ENCODE assay signal across 7 cellular contexts in genomic region chr7:2843191-2843685, GRCh38. TPM values are rescaled to one million over a fixed set of nuclear protein-coding genes. Genes with fewer than 3 reads are reported as not detected.
DNase-seq lines count a peak whose midpoint lies in the region; ATAC-seq and TF ChIP-seq lines count a peak whose summit lies in the region.

No MANE protein-coding gene starts in this region.

- H3K27ac Mint-ChIP-seq in activated CD8-positive, alpha-beta T cell treated with anti-CD3 and anti-CD28 coated beads for 36 hours, result peak overlapping the region; percentile 47
- H3K27ac Mint-ChIP-seq in stimulated activated memory B cell treated with anti-CD40 and anti-IgM and Interleukin-4, amounts not matched to agents 10 μg/mL and 1 μg/mL and 100 μg/mL, for 72 hours, result peak overlapping the region; percentile 86

- H3K36me3 ChIP-seq in HEK293 (ENCODE audit: control insufficient read depth in 2 of 2, insufficient read depth in 1 of 2, low read length in 2 of 2) (peaks cover 3 to 20% of the 10 kb centered on the region in 2 experiments; a peak in 2 of 3 replicates), iPS DF 6.9 (ENCODE audit: control insufficient read depth, insufficient read depth, low read length) (no peaks in the 10 kb centered on the region)

- no CpG with 5 or more reads among the region's 15 CpGs for WGBS in iPS DF 6.9 (ENCODE audit: insufficient coverage, insufficient read length)

- H3K4me3 Mint-ChIP-seq in activated CD8-positive, alpha-beta T cell treated with anti-CD3 and anti-CD28 coated beads for 36 hours, result peak overlapping the region; percentile 75
- H3K4me3 Mint-ChIP-seq in stimulated activated memory B cell treated with anti-CD40 and anti-IgM and Interleukin-4, amounts not matched to agents 10 μg/mL and 1 μg/mL and 100 μg/mL, for 72 hours, result peak overlapping the region; percentile 91

- H3K4me1 Mint-ChIP-seq in activated CD8-positive, alpha-beta T cell treated with anti-CD3 and anti-CD28 coated beads for 36 hours (ENCODE audit: low read depth), result peaks cover 25% of the 10 kb centered on the region
- peaks cover 62% of the 10 kb centered on the region for H3K4me1 Mint-ChIP-seq in stimulated activated memory B cell treated with anti-CD40 and anti-IgM and Interleukin-4, amounts not matched to agents 10 μg/mL and 1 μg/mL and 100 μg/mL, for 72 hours

- H3K9me3 ChIP-seq in HEK293 (ENCODE audit: control insufficient read depth, insufficient read depth, low read depth, low read length) (no peaks in the 10 kb centered on the region), iPS DF 6.9 (ENCODE audit: control insufficient read depth, insufficient read depth, low read length) (no peaks in the 10 kb centered on the region)

- POLR2A ChIA-PET in HEK293 (lab: Yijun Ruan, JAX), result no interaction called here
- POLR2A ChIA-PET in activated CD8-positive, alpha-beta T cell treated with anti-CD3 and anti-CD28 coated beads for 36 hours (lab: Charles Lee), result interaction anchor here (0.6 to 1.4 kb wide), 3 partner anchors 10 to 17 kb away, joined by 3 to 4 read pairs (median 4); no protein-coding TSS in a partner anchor

- H3K4me1 ChIP-seq in HEK293 (ENCODE audit: control insufficient read depth, insufficient read depth, low read length), result no peaks in the 10 kb centered on the region
- H3K4me1 ChIP-seq in iPS DF 6.9 (ENCODE audit: control insufficient read depth, insufficient read depth, low read length), result no peaks in the 10 kb centered on the region; the same call in 1 of the 2 replicates

- H3K36me3 Mint-ChIP-seq in activated CD8-positive, alpha-beta T cell treated with anti-CD3 and anti-CD28 coated beads for 36 hours (ENCODE audit: low read depth), result peaks cover 13% of the 10 kb centered on the region
- H3K36me3 Mint-ChIP-seq in stimulated activated memory B cell treated with anti-CD40 and anti-IgM and Interleukin-4, amounts not matched to agents 10 μg/mL and 1 μg/mL and 100 μg/mL, for 72 hours, result peaks cover 39% of the 10 kb centered on the region

- no peak for ATAC-seq in activated CD8-positive, alpha-beta T cell treated with anti-CD3 and anti-CD28 coated beads for 36 hours
- no peak for ATAC-seq in stimulated activated memory B cell treated with anti-CD40 and anti-IgM and Interleukin-4, amounts not matched to agents 10 μg/mL and 1 μg/mL and 100 μg/mL, for 72 hours

- H3K9me3 Mint-ChIP-seq in activated CD8-positive, alpha-beta T cell treated with anti-CD3 and anti-CD28 coated beads for 36 hours, result peaks cover 2% of the 10 kb centered on the region
- no peaks in the 10 kb centered on the region for H3K9me3 Mint-ChIP-seq in stimulated activated memory B cell treated with anti-CD40 and anti-IgM and Interleukin-4, amounts not matched to agents 10 μg/mL and 1 μg/mL and 100 μg/mL, for 72 hours

- no peak for TF ChIP-seq CTCF in HEK293 (tag by site-specific recombination; IDR thresholded peaks at IDR 0.05)
- no peak for TF ChIP-seq CTCF in activated CD8-positive, alpha-beta T cell treated with anti-CD3 and anti-CD28 coated beads for 36 hours (IDR thresholded peaks at IDR 0.05)

- H3K4me3 ChIP-seq in HEK293 (ENCODE audit: low read depth, low read length), result peak overlapping the region; percentile 64
- peak overlapping the region; percentile 71; the same call in 1 of the 2 replicates for H3K4me3 ChIP-seq in iPS DF 6.9 (ENCODE audit: low read length)

- H3K27me3 ChIP-seq in iPS DF 6.9 (ENCODE audit: control insufficient read depth, insufficient read depth, low read length), result no peaks in the 10 kb centered on the region

- DNase-seq in activated CD8-positive, alpha-beta T cell treated with anti-CD3 and anti-CD28 coated beads for 36 hours, result no peak
- no peak for DNase-seq in iPS DF 6.9 (ENCODE audit: low read depth, low spot score)
- no peak for DNase-seq in T-helper 9 cell
- DNase-seq in ecto neural progenitor cell (ENCODE audit: low spot score), result no peak
- no peak for DNase-seq in NCI-H226

- H3K27me3 Mint-ChIP-seq in activated CD8-positive, alpha-beta T cell treated with anti-CD3 and anti-CD28 coated beads for 36 hours, result no peaks in the 10 kb centered on the region
- no peaks in the 10 kb centered on the region for H3K27me3 Mint-ChIP-seq in stimulated activated memory B cell treated with anti-CD40 and anti-IgM and Interleukin-4, amounts not matched to agents 10 μg/mL and 1 μg/mL and 100 μg/mL, for 72 hours

- intact Hi-C loops in activated CD8-positive, alpha-beta T cell treated with anti-CD3 and anti-CD28 coated beads for 36 hours (cut with micrococcal nuclease), result no loop called here

- no peak overlapping the region; the same call in 1 of the 2 replicates for H3K27ac ChIP-seq in HEK293 (ENCODE audit: extremely low read depth, low read depth, low read length)
- H3K27ac ChIP-seq in iPS DF 6.9 (ENCODE audit: low read length), result no peak overlapping the region

- CTCF ChIA-PET in HEK293 (lab: Yijun Ruan, JAX), result interaction anchor here (0.6 kb wide), 1 partner anchor 20 kb away, joined by 3 read pairs; no protein-coding TSS in a partner anchor
- CTCF ChIA-PET in activated CD8-positive, alpha-beta T cell treated with anti-CD3 and anti-CD28 coated beads for 36 hours (lab: Charles Lee), result no interaction called here

TF ChIP-seq in HEK293, 187 proteins besides CTCF, POLR2A, EP300 and RAD21:
- TF ChIP-seq ZNF785 (tag by site-specific recombination; IDR thresholded peaks at IDR 0.05), result no peak
- TF ChIP-seq KLF1 (tag by site-specific recombination; IDR thresholded peaks at IDR 0.05), result no peak
- TF ChIP-seq ZNF2 (tag by site-specific recombination; IDR thresholded peaks at IDR 0.05), result no peak
- TF ChIP-seq ZNF449 (tag by site-specific recombination; IDR thresholded peaks at IDR 0.05), result 0 out of 2 replicates have a peak, but pooled peaks have one; percentile 34
- 0 out of 2 replicates have a peak, but pooled peaks have one; percentile 26 for TF ChIP-seq PATZ1 (tag by site-specific recombination; IDR thresholded peaks at IDR 0.05)
- TF ChIP-seq ZNF558 (tag by site-specific recombination; IDR thresholded peaks at IDR 0.05), result no peak
- peak; percentile 99 for TF ChIP-seq ZNF121 (tag by site-specific recombination; IDR thresholded peaks at IDR 0.05)
- no peak for TF ChIP-seq OSR2 (tag by site-specific recombination; IDR thresholded peaks at IDR 0.05)

RNA-seq across cellular contexts. Expression of gene GNA12, which starts 0.9 kb away (rescaled TPM):
- 10 to 100 TPM; 21.0 to 21.1 TPM for total RNA-seq in activated CD8-positive, alpha-beta T cell treated with anti-CD3 and anti-CD28 coated beads for 36 hours
